Comparison of ENCODE assay signal across 8 cellular contexts in genomic region chr17:43645765-43646481, GRCh38.
DNase-seq lines count a peak whose midpoint lies in the region; ATAC-seq and TF ChIP-seq lines count a peak whose summit lies in the region.

No MANE protein-coding gene starts in this region.

- H3K9me3 ChIP-seq in HUES48 (ENCODE audit: control insufficient read depth, insufficient read depth, low read length) = no peaks in the 10 kb centered on the region

- peak; percentile 4 for TF ChIP-seq CTCF in astrocyte of the spinal cord (IDR thresholded peaks at IDR 0.05; ENCODE audit: low read depth, low read length)
- no peak for TF ChIP-seq CTCF in GM20000 (IDR thresholded peaks at IDR 0.05; ENCODE audit: extremely low read depth, missing control alignments)

- in situ Hi-C loops in astrocyte of the spinal cord (cut with HindIII; ENCODE audit: low sequenced_read_pairs) = no loop called here

- H3K27me3 ChIP-seq in HUES48 (ENCODE audit: control insufficient read depth, insufficient read depth, low read length) = peaks cover 10% of the 10 kb centered on the region

- H3K36me3 ChIP-seq in HUES48 (ENCODE audit: control insufficient read depth, insufficient read depth, low read length) = no peaks in the 10 kb centered on the region

- H3K9ac ChIP-seq in HUES48 (ENCODE audit: low read depth, low read length) = no peak overlapping the region

- peak overlapping the region; percentile 55 for H3K4me3 ChIP-seq in HUES48 (ENCODE audit: low read depth, low read length)
- peak overlapping the region; percentile 7 for H3K4me3 ChIP-seq in astrocyte of the spinal cord (ENCODE audit: low read depth, low read length)

- no peak for ATAC-seq in GM19455 (IDR thresholded peaks at IDR 0.05; ENCODE audit: unreplicated experiment)

- DNase-seq in astrocyte of the spinal cord (ENCODE audit: low read depth, low spot score) = no peak
- peak; percentile 81 for DNase-seq in iPS-NIHi11 (ENCODE audit: low spot score)
- peak; percentile 6 for DNase-seq in stimulated activated CD4-positive, alpha-beta T cell treated with anti-CD3 and anti-CD28 coated beads, Interleukin-2, amount 100 ng/mL, for 4 hours (ENCODE audit: low read depth)
- DNase-seq in UCSD-AML1 (lab: John Stamatoyannopoulos, UW; ENCODE audit: unreplicated experiment) = no peak
- no peak for DNase-seq in GM20000 (ENCODE audit: low spot score)
- DNase-seq in pons (ENCODE audit: low spot score) = no peak

- no peak overlapping the region for H3K27ac ChIP-seq in HUES48 (ENCODE audit: low read depth, low read length)

- H3K4me1 ChIP-seq in HUES48 (ENCODE audit: control insufficient read depth, insufficient read depth, low read length) = 0 out of 2 replicates have a peak, but pooled peaks cover 9% of the 10 kb centered on the region

Comparison
In these comparisons a context has a peak if more than half of its experiments do, and no peak if none do; other contexts are left out.
1. DNase-seq: peak in iPS-NIHi11 (single experiment) and stimulated activated CD4-positive, alpha-beta T cell treated with anti-CD3 and anti-CD28 coated beads, Interleukin-2, amount 100 ng/mL, for 4 hours (single experiment); none in astrocyte of the spinal cord (single experiment), UCSD-AML1 (single experiment), GM20000 (single experiment) and pons (single experiment).